ENCODE assay signal across 25 cellular contexts in the genomic region with DNA sequence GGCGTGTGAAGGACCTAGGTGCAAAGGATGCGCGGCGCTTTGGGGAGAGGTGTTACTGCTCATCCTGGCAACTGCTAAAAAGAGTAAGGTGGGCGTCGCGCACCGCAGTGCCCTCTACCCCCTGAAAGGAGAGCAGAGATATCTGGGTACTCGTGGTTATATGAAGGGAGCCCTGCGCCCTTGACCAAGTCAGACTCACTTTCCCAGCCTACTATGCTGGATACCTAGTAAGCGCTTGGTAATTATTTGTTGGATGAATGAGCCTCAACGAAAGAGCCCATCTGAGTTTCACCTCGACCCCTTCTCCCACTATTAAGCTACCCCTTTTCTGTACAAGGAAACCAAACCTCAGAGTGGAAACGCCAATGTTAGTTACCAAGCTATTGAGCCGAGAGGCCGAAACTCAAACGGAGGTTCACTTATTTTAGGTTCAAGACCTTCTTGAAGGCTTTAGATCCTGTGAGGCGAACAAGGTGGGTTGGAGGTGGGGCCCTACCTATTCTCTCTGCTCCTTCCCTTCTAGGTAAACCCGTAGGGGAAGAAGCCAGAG. TPM values are rescaled to one million over a fixed set of nuclear protein-coding genes. Genes with fewer than 3 reads are reported as not detected.
DNase-seq lines count a peak whose midpoint lies in the region; ATAC-seq and TF ChIP-seq lines count a peak whose summit lies in the region.
"Had no signal": no experiment of that assay in that cellular context is flagged by ENCODE, and none has a peak within 500 bp of the region (broad histone marks: within the 10 kb centered on the region; RNA-seq: fewer than 3 reads in every experiment).

No MANE protein-coding gene starts in this region.

- H3K27ac ChIP-seq in left ventricle myocardium inferior (replicated peaks), result no peak overlapping the region
- H3K27ac ChIP-seq in WERI-Rb-1, result no peak overlapping the region
- H3K27ac ChIP-seq in iPS-18a (ENCODE audit: low read length), result no peak overlapping the region
- H3K27ac ChIP-seq: esophagus muscularis mucosa, upper lobe of right lung had no signal

- no peaks in the 10 kb centered on the region for H3K9me3 ChIP-seq in left ventricle myocardium inferior (replicated peaks)
- H3K9me3 ChIP-seq in WERI-Rb-1 (ENCODE audit: severe bottlenecking), result peaks cover 8% of the 10 kb centered on the region
- no peaks in the 10 kb centered on the region for H3K9me3 ChIP-seq in iPS-18a (ENCODE audit: control insufficient read depth, low read depth, low read length)
- H3K9me3 ChIP-seq: esophagus muscularis mucosa, upper lobe of right lung had no signal

- intact Hi-C loops in left ventricle myocardium inferior (cut with micrococcal nuclease) (no loop called here), left ventricle myocardium superior (cut with micrococcal nuclease) (no loop called here), lower leg skin (cut with DNase I; ENCODE audit: low total_unique reads) (no loop called here)

- no peak overlapping the region for H3K27ac Mint-ChIP-seq in type B pancreatic cell
- H3K27ac Mint-ChIP-seq: activated T-cell treated with anti-CD3 and anti-CD28 coated beads, Interleukin-2, amount 50 U/mL, for 24 hours; brain; memory B cell had no signal

- TF ChIP-seq CTCF in left ventricle myocardium inferior (IDR thresholded peaks at IDR 0.05; ENCODE audit: borderline replicate concordance), result no peak
- no peak for TF ChIP-seq CTCF in WERI-Rb-1 (IDR thresholded peaks at IDR 0.05; ENCODE audit: low read depth, low read length)
- no peak for TF ChIP-seq CTCF in type B pancreatic cell (conservative IDR thresholded peaks at IDR 0.05)
- no peak for TF ChIP-seq CTCF in lower leg skin (IDR thresholded peaks at IDR 0.05)

- no peaks in the 10 kb centered on the region for H3K36me3 ChIP-seq in left ventricle myocardium inferior
- no peaks in the 10 kb centered on the region for H3K36me3 ChIP-seq in WERI-Rb-1
- H3K36me3 ChIP-seq in iPS-18a (ENCODE audit: control insufficient read depth, low read depth, low read length), result no peaks in the 10 kb centered on the region
- H3K36me3 ChIP-seq: esophagus muscularis mucosa, upper lobe of right lung had no signal

- peaks cover 37% of the 10 kb centered on the region for H3K4me1 ChIP-seq in left ventricle myocardium inferior
- peaks cover 25% of the 10 kb centered on the region for H3K4me1 ChIP-seq in iPS-18a (ENCODE audit: control insufficient read depth, low read depth, low read length)

- peaks cover 100% of the 10 kb centered on the region for H3K27me3 ChIP-seq in left ventricle myocardium inferior (ENCODE audit: low read depth)
- peaks cover 98% of the 10 kb centered on the region for H3K27me3 ChIP-seq in WERI-Rb-1 (ENCODE audit: insufficient read depth, low read depth, severe bottlenecking)
- H3K27me3 ChIP-seq in iPS-18a (ENCODE audit: control insufficient read depth, insufficient read depth, low read length), result peaks cover 100% of the 10 kb centered on the region

- peak overlapping the region; percentile 72 for H3K4me3 Mint-ChIP-seq in type B pancreatic cell
- H3K4me3 Mint-ChIP-seq: memory B cell had no signal

- WGBS in lower leg skin, 2 donors, result 32 to 47% methylated on average over 19 of the region's 19 CpGs

- no peak overlapping the region for H3K9ac ChIP-seq in iPS-18a (ENCODE audit: low read length)

- H3K4me1 Mint-ChIP-seq in type B pancreatic cell (ENCODE audit: unreplicated experiment), result peaks cover 43% of the 10 kb centered on the region

- no peak for TF ChIP-seq POLR2A in lower leg skin (IDR thresholded peaks at IDR 0.05)

- H3K4me3 ChIP-seq in left ventricle myocardium inferior, result peak overlapping the region; percentile 51
- 0 out of 2 replicates have a peak overlapping the region, but pooled peaks have one; percentile 32 for H3K4me3 ChIP-seq in WERI-Rb-1 (ENCODE audit: low read depth, low read length)
- H3K4me3 ChIP-seq in iPS-18a (ENCODE audit: low read length), result peak overlapping the region; percentile 57
- no peak overlapping the region for H3K4me3 ChIP-seq in lower leg skin (ENCODE audit: low read depth, poor library complexity, severe bottlenecking)
- H3K4me3 ChIP-seq: GM12878, upper lobe of right lung had no signal

- peaks cover 9% of the 10 kb centered on the region for H3K36me3 Mint-ChIP-seq in type B pancreatic cell
- H3K36me3 Mint-ChIP-seq: brain, memory B cell had no signal

- no peaks in the 10 kb centered on the region for H3K9me3 Mint-ChIP-seq in type B pancreatic cell
- H3K9me3 Mint-ChIP-seq: activated T-cell treated with anti-CD3 and anti-CD28 coated beads, Interleukin-2, amount 50 U/mL, for 24 hours; memory B cell had no signal

- DNase-seq in left ventricle myocardium inferior, result no peak
- DNase-seq in left ventricle myocardium superior, result no peak
- no peak for DNase-seq in WERI-Rb-1
- no peak for DNase-seq in type B pancreatic cell (ENCODE audit: extremely low spot score, unreplicated experiment)
- DNase-seq in lower leg skin (ENCODE audit: low spot score in 2 of 2), result no peak
- DNase-seq: activated T-cell treated with anti-CD3 and anti-CD28 coated beads, Interleukin-2, amount 50 U/mL, for 24 hours; DND-41; effector memory CD4-positive, alpha-beta T cell; hypothalamus; NCI-H1694; NCI-H524; NK-92 treated with Interleukin-12 subunit alpha and Interleukin-12 subunit beta, amount 100 ng/mL, for 24 hours; SIG-M5; small intestine; stimulated activated CD4-positive, alpha-beta T cell treated with anti-CD3 and anti-CD28 coated beads, Interleukin-2, amount 100 ng/mL, for 24 hours; T-helper 1 cell; upper lobe of right lung had no signal

- no peak for ATAC-seq in left ventricle myocardium superior
- no peak for ATAC-seq in HG03159 (IDR thresholded peaks at IDR 0.05; ENCODE audit: unreplicated experiment)
- ATAC-seq in GM21717 (IDR thresholded peaks at IDR 0.05; ENCODE audit: unreplicated experiment), result no peak
- ATAC-seq: GM12878, Panc1, upper lobe of right lung had no signal

- peaks cover 97% of the 10 kb centered on the region for H3K27me3 Mint-ChIP-seq in type B pancreatic cell

RNA-seq across cellular contexts. Expression of a gene that starts 8.0 kb away (rescaled TPM):
- total RNA-seq in left ventricle myocardium inferior (4.4 TPM), left ventricle myocardium superior (8.0 TPM), type B pancreatic cell (ENCODE audit: low replicate concordance) (0.48 and 10.0 TPM in 2 replicates), lower leg skin (1 to 10 TPM; 2.7 to 6.5 (median 4.4) TPM)
- total RNA-seq: GM12878 had no signal

RNA-seq across cellular contexts. Expression of a gene that starts 43.9 kb away (rescaled TPM):
- 40.7 TPM for total RNA-seq in left ventricle myocardium inferior
- total RNA-seq in left ventricle myocardium superior, result 41.8 TPM
- 23.3 and 24.2 TPM in 2 replicates for total RNA-seq in type B pancreatic cell (ENCODE audit: low replicate concordance)
- 10 to 100 TPM; 10.3 to 11.8 (median 11.1) TPM for total RNA-seq in lower leg skin

RNA-seq across cellular contexts. Expression of a gene that starts 43.9 kb away (rescaled TPM):
- 35.8 TPM for total RNA-seq in left ventricle myocardium inferior
- total RNA-seq in left ventricle myocardium superior, result 41.3 TPM
- 41.2 and 51.4 TPM in 2 replicates for total RNA-seq in type B pancreatic cell (ENCODE audit: low replicate concordance)
- total RNA-seq in lower leg skin, result 10 to 100 TPM; 30.8 to 56.3 (median 39.9) TPM
